In the genomic region with DNA sequence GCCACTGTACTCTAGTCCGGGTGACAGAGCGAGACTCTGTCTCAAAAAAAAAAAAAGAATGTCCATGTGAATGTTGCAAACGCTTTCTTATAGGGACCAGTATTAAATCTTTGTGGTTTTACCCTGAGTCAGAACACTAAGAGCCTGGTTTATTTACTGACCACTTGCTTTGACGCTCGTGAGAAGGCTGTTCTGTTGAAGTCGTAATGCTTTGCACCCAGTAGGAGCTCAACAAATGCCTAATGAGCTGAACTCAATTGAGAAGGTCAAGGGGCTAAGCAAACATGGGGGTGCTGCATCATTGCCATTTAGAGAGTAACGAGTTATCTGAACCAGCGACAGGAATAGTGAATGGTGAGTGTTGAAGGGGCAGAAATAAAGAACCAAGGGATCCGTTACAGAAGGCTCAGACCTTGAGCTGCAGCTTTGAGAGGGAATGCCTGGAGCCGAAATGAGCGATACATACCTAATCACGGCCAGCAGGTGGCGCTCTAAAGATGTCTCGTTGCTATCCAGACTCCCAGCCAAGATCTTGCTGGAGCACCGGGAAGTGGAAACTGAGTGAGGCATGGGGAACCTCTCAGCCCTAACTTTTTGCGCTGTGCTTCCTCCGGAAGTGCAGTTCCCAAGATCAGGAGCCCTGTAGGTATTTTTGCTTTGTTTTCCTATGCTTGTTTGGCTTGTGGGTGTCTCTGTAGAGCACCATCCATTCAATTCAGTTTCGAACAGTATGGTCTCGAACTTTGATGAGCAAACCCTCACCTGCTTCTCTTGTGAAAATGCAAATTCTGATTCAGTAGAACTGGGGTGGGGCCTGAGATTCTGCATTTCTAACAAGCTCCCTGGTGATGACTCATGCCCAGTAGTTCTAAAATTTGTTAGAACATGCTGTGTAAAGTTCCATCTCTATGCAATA, we compare ENCODE assay signal across 8 cellular contexts. TPM values are rescaled to one million over a fixed set of nuclear protein-coding genes. Genes with fewer than 3 reads are reported as not detected.
DNase-seq lines count a peak whose midpoint lies in the region; ATAC-seq and TF ChIP-seq lines count a peak whose summit lies in the region.

No MANE protein-coding gene starts in this region.

- intact Hi-C loops in esophagus squamous epithelium (cut with DNase I): loop anchor here (5.0 kb wide), 1 partner anchor 377 kb away; no protein-coding TSS in a partner anchor
- intact Hi-C loops in naive thymus-derived CD4-positive, alpha-beta T cell (cut with micrococcal nuclease): loop anchor here (1.0 to 5.0 kb wide), 5 partner anchors 25 to 587 kb away; a partner anchor contains a TSS

- H3K9me3 ChIP-seq in esophagus squamous epithelium: no peaks in the 10 kb centered on the region
- H3K9me3 ChIP-seq in naive thymus-derived CD4-positive, alpha-beta T cell (ENCODE audit: control insufficient read depth in 2 of 3, low read length in 3 of 3): no peaks in the 10 kb centered on the region

- TF ChIP-seq POLR2A in esophagus squamous epithelium (IDR thresholded peaks at IDR 0.05): no peak

- peak overlapping the region in 3 of 4 donors; percentile 22 to 43 (median 26) for H3K4me3 ChIP-seq in esophagus squamous epithelium
- no peak overlapping the region for H3K4me3 ChIP-seq in naive thymus-derived CD4-positive, alpha-beta T cell (ENCODE audit: low read length)

- H3K4me1 Mint-ChIP-seq in naive thymus-derived CD4-positive, alpha-beta T cell: peaks cover 9 to 26% (median 15%) of the 10 kb centered on the region in 7 donors

- no peaks in the 10 kb centered on the region for H3K36me3 Mint-ChIP-seq in naive thymus-derived CD4-positive, alpha-beta T cell

- peak overlapping the region; percentile 63 to 79 (median 72) for H3K27ac ChIP-seq in esophagus squamous epithelium
- H3K27ac ChIP-seq in naive thymus-derived CD4-positive, alpha-beta T cell (ENCODE audit: low read depth, low read length): no peak overlapping the region

- peaks cover 0 to 3% (median 0%) of the 10 kb centered on the region in 11 donors for H3K9me3 Mint-ChIP-seq in naive thymus-derived CD4-positive, alpha-beta T cell

- peak; percentile 84 to 90 (median 88) for TF ChIP-seq CTCF in esophagus squamous epithelium (IDR thresholded peaks at IDR 0.05)

- H3K27me3 ChIP-seq in esophagus squamous epithelium: no peaks in the 10 kb centered on the region
- no peaks in the 10 kb centered on the region for H3K27me3 ChIP-seq in naive thymus-derived CD4-positive, alpha-beta T cell (ENCODE audit: control insufficient read depth in 2 of 2, insufficient read depth in 2 of 2, low read length in 2 of 2)

- peaks cover 3 to 22% (median 11%) of the 10 kb centered on the region in 3 donors for H3K4me1 ChIP-seq in esophagus squamous epithelium
- peaks cover 0 to 3% of the 10 kb centered on the region in 2 donors for H3K4me1 ChIP-seq in naive thymus-derived CD4-positive, alpha-beta T cell (ENCODE audit: control insufficient read depth in 2 of 2, insufficient read depth in 2 of 2, low read length in 2 of 2)

- peak overlapping the region in 1 of 10 donors; percentile 48 for H3K4me3 Mint-ChIP-seq in naive thymus-derived CD4-positive, alpha-beta T cell

- in situ Hi-C loops in KBM-7 (cut with MboI; ENCODE audit: low pct_unique_long_range_greater_than_20kb, low sequenced_read_pairs): no loop called here

- H3K27me3 Mint-ChIP-seq in naive thymus-derived CD4-positive, alpha-beta T cell: peaks cover 0 to 37% (median 8%) of the 10 kb centered on the region in 5 donors

- CTCF ChIA-PET in naive thymus-derived CD4-positive, alpha-beta T cell (lab: Charles Lee): interaction anchor here (0.8 to 1.9 kb wide), 9 partner anchors 25 to 585 kb away, joined by 3 to 19 read pairs (median 3); a partner anchor contains a TSS

- ATAC-seq in naive thymus-derived CD4-positive, alpha-beta T cell: peak; percentile 84
- ATAC-seq in GM21619 (IDR thresholded peaks at IDR 0.05; ENCODE audit: unreplicated experiment): no peak

- POLR2A ChIA-PET in naive thymus-derived CD4-positive, alpha-beta T cell (lab: Charles Lee): interaction anchor here (0.6 to 2.2 kb wide), 2 partner anchors 26 to 336 kb away, joined by 3 to 7 read pairs; no protein-coding TSS in a partner anchor

- H3K27ac Mint-ChIP-seq in naive thymus-derived CD4-positive, alpha-beta T cell: no peak overlapping the region

- DNase-seq in D341Med (ENCODE audit: low spot score) (peak; percentile 71), KBM-7 (peak; percentile 90), OCI-M2 (lab: John Stamatoyannopoulos, UW; ENCODE audit: unreplicated experiment) (peak; percentile 74), activated T-cell treated with anti-CD3 and anti-CD28 coated beads for 48 hours (ENCODE audit: low read depth) (peak; percentile 73), esophagus squamous epithelium (lab: John Stamatoyannopoulos, UW) (no peak)
- peak; percentile 56 to 81 (median 70) for DNase-seq in naive thymus-derived CD4-positive, alpha-beta T cell
- DNase-seq in stimulated activated CD8-positive, alpha-beta memory T cell treated with anti-CD3 and anti-CD28 coated beads, Interleukin-7, amount 100 ng/mL, for 4 hours (ENCODE audit: low read depth in 2 of 2): peak; percentile 46 to 53

- no peaks in the 10 kb centered on the region for H3K36me3 ChIP-seq in esophagus squamous epithelium
- H3K36me3 ChIP-seq in naive thymus-derived CD4-positive, alpha-beta T cell (ENCODE audit: control insufficient read depth in 2 of 3, insufficient read depth in 3 of 3, low read length in 3 of 3): no peaks in the 10 kb centered on the region

- WGBS in esophagus squamous epithelium, 2 donors: 14 to 23% methylated on average over 19 of the region's 19 CpGs

RNA-seq across cellular contexts. Expression of a gene that starts 12.6 kb away (rescaled TPM):
- 10 to 100 TPM in 3 of 4 donors, 1 to 10 TPM in 1; 8.1 to 21.8 (median 14.9) TPM for total RNA-seq in esophagus squamous epithelium
- 1 to 10 TPM in 1 of 5 experiments, under 1 TPM in 3, not detected in 1; 0.13 to 1.7 (median 0.52) TPM for total RNA-seq in naive thymus-derived CD4-positive, alpha-beta T cell
- under 1 TPM; 0.16 to 0.35 TPM for polyA plus RNA-seq in naive thymus-derived CD4-positive, alpha-beta T cell

RNA-seq across cellular contexts. Expression of a gene that starts 25.5 kb away (rescaled TPM):
- total RNA-seq in esophagus squamous epithelium: 100 to 1,000 TPM in 1 of 4 donors, 10 to 100 TPM in 3; 67.5 to 107 (median 73.1) TPM
- total RNA-seq in naive thymus-derived CD4-positive, alpha-beta T cell: 100 to 1,000 TPM in 4 of 5 experiments, 10 to 100 TPM in 1; 72.6 to 274 (median 116) TPM
- 10 to 100 TPM; 53.7 to 73.2 TPM for polyA plus RNA-seq in naive thymus-derived CD4-positive, alpha-beta T cell

RNA-seq across cellular contexts. Expression of a gene that starts 27.2 kb away (rescaled TPM):
- 1,000 to 10,000 TPM; 3,032 to 5,420 (median 3,306) TPM for total RNA-seq in esophagus squamous epithelium
- 1,000 to 10,000 TPM; 2,029 to 3,298 (median 3,039) TPM for total RNA-seq in naive thymus-derived CD4-positive, alpha-beta T cell
- polyA plus RNA-seq in naive thymus-derived CD4-positive, alpha-beta T cell: 1,000 to 10,000 TPM; 1,965 to 2,128 TPM
